In the genomic region with DNA sequence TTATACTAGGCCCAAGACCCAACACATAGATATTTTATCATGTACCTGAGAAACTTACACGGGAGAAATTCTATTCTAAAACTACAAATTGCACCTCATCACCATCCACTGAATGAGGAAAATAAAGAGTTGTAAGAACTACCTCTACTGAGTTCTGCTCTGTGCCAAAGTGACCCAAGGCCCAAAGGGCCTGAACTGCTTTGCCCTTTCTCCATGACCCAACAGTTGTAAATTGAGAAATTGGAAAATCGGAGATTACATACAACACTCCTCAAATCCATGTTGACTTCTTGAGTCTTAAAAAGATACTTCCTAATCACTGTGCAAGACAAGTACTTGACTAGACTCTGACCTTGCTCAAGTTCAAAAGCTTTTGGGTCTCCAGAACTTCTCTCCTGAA, we compare ENCODE assay signal across 1 cellular context.
TF ChIP-seq lines count a peak whose summit lies in the region.

No MANE protein-coding gene starts in this region.

TF ChIP-seq in IMR-90, 13 proteins besides CTCF, POLR2A, EP300 and RAD21 (continued from another document):
- no peak for TF ChIP-seq ELK1 (IDR thresholded peaks at IDR 0.05; ENCODE audit: borderline replicate concordance, low read depth, low read length)
